33 cellular contexts compared by ENCODE assay signal in the genomic region with DNA sequence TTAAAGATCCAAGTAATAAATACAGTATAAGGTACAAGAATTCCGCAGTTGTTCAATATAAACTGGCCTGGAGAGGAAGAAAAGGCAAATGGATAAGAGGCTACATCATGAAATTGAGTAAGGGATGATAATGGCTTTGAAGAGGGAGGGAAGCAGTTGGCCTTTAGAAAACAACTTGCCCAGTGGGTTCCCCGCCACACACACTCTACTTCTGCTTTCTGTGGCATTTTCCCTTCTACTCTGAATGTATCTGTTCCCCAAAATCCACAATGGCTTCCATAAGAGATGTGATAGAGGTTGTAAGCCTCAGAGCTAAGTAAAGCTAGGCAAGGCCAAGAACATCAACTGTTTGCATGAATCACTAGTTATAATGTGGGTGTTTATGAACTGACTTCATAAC.
"Had no signal": no experiment of that assay in that cellular context is flagged by ENCODE, and none has a peak within 500 bp of the region (broad histone marks: within the 10 kb centered on the region; RNA-seq: fewer than 3 reads in every experiment).

No MANE protein-coding gene starts in this region.

- H3K4me1 ChIP-seq: ascending aorta had no signal

- H3K27me3 ChIP-seq: ascending aorta, cardiac muscle cell had no signal

- H3K9me3 ChIP-seq: ascending aorta had no signal

- H3K4me1 Mint-ChIP-seq: activated CD4-positive, alpha-beta memory T cell treated with anti-CD3 and anti-CD28 coated beads, Interleukin-2, amount 10 ng/mL, durations not matched to agents 7 days and 5 days; activated CD8-positive, alpha-beta memory T cell treated with anti-CD3 and anti-CD28 coated beads, Interleukin-2, amount 10 ng/mL, durations not matched to agents 7 days and 5 days; activated naive CD4-positive, alpha-beta T cell treated with anti-CD3 and anti-CD28 coated beads, Interleukin-2, amount 50 U/mL, for 24 hours; activated naive CD8-positive, alpha-beta T cell treated with anti-CD3 and anti-CD28 coated beads, Interleukin-2, amount 10 ng/mL, durations not matched to agents 7 days and 5 days; activated T-helper 17 cell treated with anti-CD3 and anti-CD28 coated beads, Interleukin-2, amount 50 U/mL, for 72 hours; central memory CD8-positive, alpha-beta T cell had no signal

- H3K9me3 Mint-ChIP-seq: activated CD4-positive, alpha-beta memory T cell treated with anti-CD3 and anti-CD28 coated beads, Interleukin-2, amount 10 ng/mL, durations not matched to agents 7 days and 5 days; activated naive CD4-positive, alpha-beta T cell treated with anti-CD3 and anti-CD28 coated beads, Interleukin-2, amount 50 U/mL, for 24 hours; activated naive CD8-positive, alpha-beta T cell treated with anti-CD3 and anti-CD28 coated beads, Interleukin-2, amount 10 ng/mL, durations not matched to agents 7 days and 5 days; activated T-helper 17 cell treated with anti-CD3 and anti-CD28 coated beads, Interleukin-2, amount 50 U/mL, for 72 hours had no signal

- H3K27me3 Mint-ChIP-seq: activated CD4-positive, alpha-beta memory T cell treated with anti-CD3 and anti-CD28 coated beads, Interleukin-2, amount 10 ng/mL, durations not matched to agents 7 days and 5 days; activated CD8-positive, alpha-beta memory T cell treated with anti-CD3 and anti-CD28 coated beads, Interleukin-2, amount 10 ng/mL, durations not matched to agents 7 days and 5 days; activated naive CD4-positive, alpha-beta T cell treated with anti-CD3 and anti-CD28 coated beads, Interleukin-2, amount 50 U/mL, for 24 hours had no signal

- H3K27ac ChIP-seq: ascending aorta, cardiac muscle cell, WERI-Rb-1 had no signal

- H3K4me3 Mint-ChIP-seq: activated CD4-positive, alpha-beta memory T cell treated with anti-CD3 and anti-CD28 coated beads, Interleukin-2, amount 10 ng/mL, durations not matched to agents 7 days and 5 days; activated CD8-positive, alpha-beta memory T cell treated with anti-CD3 and anti-CD28 coated beads, Interleukin-2, amount 10 ng/mL, durations not matched to agents 7 days and 5 days; activated naive CD4-positive, alpha-beta T cell treated with anti-CD3 and anti-CD28 coated beads, Interleukin-2, amount 50 U/mL, for 24 hours; activated naive CD8-positive, alpha-beta T cell treated with anti-CD3 and anti-CD28 coated beads, Interleukin-2, amount 10 ng/mL, durations not matched to agents 7 days and 5 days; activated T-cell treated with anti-CD3 and anti-CD28 coated beads, Interleukin-2, amount 50 U/mL, for 72 hours; activated T-helper 17 cell treated with anti-CD3 and anti-CD28 coated beads, Interleukin-2, amount 50 U/mL, for 72 hours; central memory CD8-positive, alpha-beta T cell had no signal

- H3K36me3 Mint-ChIP-seq: activated CD8-positive, alpha-beta memory T cell treated with anti-CD3 and anti-CD28 coated beads, Interleukin-2, amount 10 ng/mL, durations not matched to agents 7 days and 5 days; activated naive CD4-positive, alpha-beta T cell treated with anti-CD3 and anti-CD28 coated beads, Interleukin-2, amount 50 U/mL, for 24 hours; activated naive CD8-positive, alpha-beta T cell treated with anti-CD3 and anti-CD28 coated beads, Interleukin-2, amount 10 ng/mL, durations not matched to agents 7 days and 5 days had no signal

- ATAC-seq: activated CD8-positive, alpha-beta memory T cell treated with anti-CD3 and anti-CD28 coated beads, Interleukin-2, amount 10 ng/mL, durations not matched to agents 7 days and 5 days; activated T-cell treated with anti-CD3 and anti-CD28 coated beads, Interleukin-2, amount 50 U/mL, for 72 hours; activated T-helper 17 cell treated with anti-CD3 and anti-CD28 coated beads, Interleukin-2, amount 50 U/mL, for 72 hours; K562 had no signal

- H3K27ac Mint-ChIP-seq: activated CD4-positive, alpha-beta memory T cell treated with anti-CD3 and anti-CD28 coated beads, Interleukin-2, amount 10 ng/mL, durations not matched to agents 7 days and 5 days; activated CD8-positive, alpha-beta memory T cell treated with anti-CD3 and anti-CD28 coated beads, Interleukin-2, amount 10 ng/mL, durations not matched to agents 7 days and 5 days; activated naive CD4-positive, alpha-beta T cell treated with anti-CD3 and anti-CD28 coated beads, Interleukin-2, amount 50 U/mL, for 24 hours; activated naive CD8-positive, alpha-beta T cell treated with anti-CD3 and anti-CD28 coated beads, Interleukin-2, amount 10 ng/mL, durations not matched to agents 7 days and 5 days; activated T-helper 17 cell treated with anti-CD3 and anti-CD28 coated beads, Interleukin-2, amount 50 U/mL, for 72 hours had no signal

- DNase-seq: activated CD4-positive, alpha-beta memory T cell treated with anti-CD3 and anti-CD28 coated beads, Interleukin-2, amount 10 ng/mL, durations not matched to agents 7 days and 5 days; activated CD4-positive, alpha-beta T cell treated with anti-CD3 and anti-CD28 coated beads for 1 hour; activated CD4-positive, alpha-beta T cell treated with anti-CD3 and anti-CD28 coated beads for 48 hours; activated CD4-positive, CD25-positive, alpha-beta regulatory T cell; activated CD8-positive, alpha-beta memory T cell treated with anti-CD3 and anti-CD28 coated beads for 24 hours; activated CD8-positive, alpha-beta memory T cell treated with anti-CD3 and anti-CD28 coated beads, Interleukin-2, amount 10 ng/mL, durations not matched to agents 7 days and 5 days; activated CD8-positive, alpha-beta memory T cell treated with anti-CD3 and anti-CD28 coated beads, Interleukin-2, amount 50 U/mL, for 48 hours; activated effector memory CD4-positive, alpha-beta T cell treated with anti-CD3 and anti-CD28 coated beads, Interleukin-2, amount 50 U/mL, for 16 hours; activated naive CD4-positive, alpha-beta T cell; activated naive CD8-positive, alpha-beta T cell treated with anti-CD3 and anti-CD28 coated beads, Interleukin-2, amount 10 ng/mL, durations not matched to agents 7 days and 5 days; activated T-cell treated with anti-CD3 and anti-CD28 coated beads, Interleukin-2, amount 50 U/mL, for 72 hours; amygdala; NCI-H1092 treated with DMSO at 0.1 percent for 48 hours; NCI-H1417; NCI-H146; NCI-H187 treated with DMSO at 0.1 percent for 48 hours; NCI-H2081; NCI-H510A; NCI-H526; NCI-H748 treated with DMSO at 0.1 percent for 48 hours; OCI-M1; Right ventricle myocardium superior; SW 1271; T-helper 1 cell; T-helper 2 cell; T-helper 9 cell; WERI-Rb-1 had no signal

- H3K36me3 ChIP-seq: ascending aorta, cardiac muscle cell, WERI-Rb-1 had no signal

- H3K4me3 ChIP-seq: ascending aorta, cardiac muscle cell, K562 had no signal
